33 cellular contexts compared by ENCODE assay signal in genomic region chr15:71155534-71155933, GRCh38. TPM values are rescaled to one million over a fixed set of nuclear protein-coding genes. Genes with fewer than 3 reads are reported as not detected.
"Had no signal": no experiment of that assay in that cellular context is flagged by ENCODE, and none has a peak within 500 bp of the region (broad histone marks: within the 10 kb centered on the region; RNA-seq: fewer than 3 reads in every experiment).

No MANE protein-coding gene starts in this region.

- H3K36me3 ChIP-seq: adrenal gland, colonic mucosa, gastrocnemius medialis, WERI-Rb-1 had no signal

- ATAC-seq: activated CD4-positive, CD25-positive, alpha-beta regulatory T cell treated with anti-CD3 and anti-CD28 coated beads, Interleukin-2, amount 50 U/mL, for 24 hours; activated CD8-positive, alpha-beta T cell treated with anti-CD3 and anti-CD28 coated beads for 36 hours; activated naive CD8-positive, alpha-beta T cell treated with anti-CD3 and anti-CD28 coated beads, Interleukin-2, amount 50 U/mL, for 24 hours; body of pancreas; esophagus mucosa; foreskin keratinocyte; gastrocnemius medialis; T-helper 17 cell had no signal

- H3K4me1 ChIP-seq: adrenal gland, colonic mucosa had no signal

- H3K4me3 ChIP-seq: adrenal gland, body of pancreas, colonic mucosa, gastrocnemius medialis had no signal

- DNase-seq: activated B cell treated with CpG ODN at 0.5 μM for 24 hours; activated CD4-positive, alpha-beta T cell treated with anti-CD3 and anti-CD28 coated beads for 48 hours; activated CD4-positive, alpha-beta T cell treated with anti-CD3 and anti-CD28 coated beads, Interleukin-2, amount 50 U/mL, for 1 hour; activated CD4-positive, alpha-beta T cell treated with anti-CD3 and anti-CD28 coated beads, Interleukin-2, amount 50 U/mL, for 48 hours; activated CD8-positive, alpha-beta memory T cell treated with anti-CD3 and anti-CD28 coated beads for 24 hours; activated CD8-positive, alpha-beta memory T cell treated with anti-CD3 and anti-CD28 coated beads, Interleukin-2, amount 50 U/mL, for 4 hours; activated CD8-positive, alpha-beta T cell treated with anti-CD3 and anti-CD28 coated beads for 36 hours; activated effector memory CD4-positive, alpha-beta T cell treated with anti-CD3 and anti-CD28 coated beads, Interleukin-2, amount 50 U/mL, for 16 hours; activated naive CD4-positive, alpha-beta T cell treated with anti-CD3 and anti-CD28 coated beads for 36 hours; activated naive CD8-positive, alpha-beta T cell treated with anti-CD3 and anti-CD28 coated beads for 36 hours; activated naive CD8-positive, alpha-beta T cell treated with anti-CD3 and anti-CD28 coated beads, Interleukin-2, amount 50 U/mL, for 24 hours; activated T-cell treated with anti-CD3 and anti-CD28 coated beads, Interleukin-2, amount 50 U/mL, for 1 hour; activated T-cell treated with anti-CD3 and anti-CD28 coated beads, Interleukin-2, amount 50 U/mL, for 48 hours; adrenal gland; amygdala; aorta; body of pancreas; central memory CD4-positive, alpha-beta T cell; cerebellar nuclear complex; colonic mucosa; effector CD8-positive, alpha-beta T cell; endodermal cell; foreskin keratinocyte; gastrocnemius medialis; glutamatergic neuron; T-helper 1 cell; T-helper 17 cell; T1000; WERI-Rb-1 had no signal

- H3K27ac ChIP-seq: adrenal gland, body of pancreas, colonic mucosa, foreskin keratinocyte, WERI-Rb-1 had no signal

- H3K27me3 ChIP-seq: adrenal gland, body of pancreas, colonic mucosa, foreskin keratinocyte, gastrocnemius medialis had no signal

- H3K9me3 ChIP-seq: adrenal gland, body of pancreas, colonic mucosa, gastrocnemius medialis had no signal

RNA-seq across cellular contexts. Expression of gene THSD4, which starts 40.3 kb away (rescaled TPM):
- total RNA-seq: activated B cell treated with CpG ODN at 0.5 μM for 24 hours; activated CD8-positive, alpha-beta T cell treated with anti-CD3 and anti-CD28 coated beads for 36 hours; activated naive CD4-positive, alpha-beta T cell treated with anti-CD3 and anti-CD28 coated beads for 36 hours; activated naive CD8-positive, alpha-beta T cell treated with anti-CD3 and anti-CD28 coated beads for 36 hours; activated T-helper 1 cell treated with anti-CD3 and anti-CD28 coated beads, Interleukin-12 subunit alpha, Interleukin-12 subunit beta, Interleukin-2, Interleukin-4 antibody, amounts not matched to agents 30 ng/mL and 10 ng/mL and 1 ng/mL, durations not matched to agents 14 hours and 24 hours and 36 hours; activated T-helper 2 cell treated with anti-CD3 and anti-CD28 coated beads, Interferon-gamma antibody, Interleukin-2, Interleukin-4, amounts not matched to agents 10 μg/mL and 5 μg/mL and 100 μg/mL, durations not matched to agents 14 hours and 24 hours and 36 hours; T-helper 17 cell had no signal
